ENCODE assay signal across 20 cellular contexts in genomic region chr11:9838229-9838628, GRCh38.
DNase-seq lines count a peak whose midpoint lies in the region; TF ChIP-seq lines count a peak whose summit lies in the region.
"Had no signal": no experiment of that assay in that cellular context is flagged by ENCODE, and none has a peak within 500 bp of the region (broad histone marks: within the 10 kb centered on the region; RNA-seq: fewer than 3 reads in every experiment).

No MANE protein-coding gene starts in this region.

- no peak overlapping the region for H3K27ac Mint-ChIP-seq in Caco-2 (ENCODE audit: unreplicated experiment)
- H3K27ac Mint-ChIP-seq: activated CD8-positive, alpha-beta T cell treated with anti-CD3 and anti-CD28 coated beads, Interleukin-2, amount 10 ng/mL, durations not matched to agents 7 days and 5 days; activated naive CD8-positive, alpha-beta T cell treated with anti-CD3 and anti-CD28 coated beads, Interleukin-2, amount 10 ng/mL, durations not matched to agents 7 days and 5 days; activated T-helper 1 cell treated with anti-CD3 and anti-CD28 coated beads, Interleukin-12 subunit alpha, Interleukin-12 subunit beta, Interleukin-2, Interleukin-4 antibody, amounts not matched to agents 30 ng/mL and 10 ng/mL and 1 ng/mL, durations not matched to agents 14 hours and 24 hours and 36 hours had no signal

- H4K8ac ChIP-seq in mesendoderm (ENCODE audit: low read depth, low read length), result no peak overlapping the region

- H3K79me1 ChIP-seq in mesendoderm (ENCODE audit: low read length), result no peaks in the 10 kb centered on the region

- no peak overlapping the region for H3K18ac ChIP-seq in mesendoderm (ENCODE audit: low read length)

- no peak overlapping the region for H2AK5ac ChIP-seq in mesendoderm (ENCODE audit: low read length)

- TF ChIP-seq CTCF in Caco-2 (IDR thresholded peaks at IDR 0.05; ENCODE audit: insufficient read depth in 1 of 2, low read depth in 1 of 2, low read length in 1 of 2, severe bottlenecking in 1 of 2, unreplicated experiment in 1 of 2) (no peak), choroid plexus epithelial cell (conservative IDR thresholded peaks at IDR 0.05; ENCODE audit: low read depth, low read length) (no peak), thyroid gland (IDR thresholded peaks at IDR 0.05) (no peak)

- no peak overlapping the region for H2BK120ac ChIP-seq in mesendoderm (ENCODE audit: low read depth, low read length)

- no peak overlapping the region for H3K23ac ChIP-seq in mesendoderm (ENCODE audit: low read length)

- H3K4me1 ChIP-seq in Caco-2, result peaks cover 2% of the 10 kb centered on the region; the same call in 1 of the 2 replicates
- H3K4me1 ChIP-seq in mesendoderm (ENCODE audit: control insufficient read depth, low read depth, low read length), result peaks cover 3% of the 10 kb centered on the region
- no peaks in the 10 kb centered on the region for H3K4me1 ChIP-seq in thyroid gland
- H3K4me1 ChIP-seq: left lung, testis had no signal

- TF ChIP-seq POLR2A in thyroid gland (IDR thresholded peaks at IDR 0.05), result no peak

- peaks cover 60% of the 10 kb centered on the region for H3K36me3 Mint-ChIP-seq in Caco-2 (ENCODE audit: insufficient read depth, unreplicated experiment)

- no peak overlapping the region for H4K5ac ChIP-seq in mesendoderm (ENCODE audit: low read length)

- CTCF ChIA-PET in Caco-2 (lab: Charles Lee), result no interaction called here

- H3K4me3 ChIP-seq in Caco-2 (ENCODE audit: low read depth, low read length) (no peak overlapping the region), choroid plexus epithelial cell (ENCODE audit: low read depth, low read length) (no peak overlapping the region), mesendoderm (ENCODE audit: low read length) (no peak overlapping the region), thyroid gland (replicated peaks in 1 of 3) (no peak overlapping the region)
- H3K4me3 ChIP-seq: left lung, ovary, testis had no signal

- no peak overlapping the region for H3K4ac ChIP-seq in mesendoderm (ENCODE audit: low read depth, low read length)

- H3K9me3 Mint-ChIP-seq in Caco-2 (ENCODE audit: unreplicated experiment), result no peaks in the 10 kb centered on the region
- H3K9me3 Mint-ChIP-seq: activated naive CD8-positive, alpha-beta T cell treated with anti-CD3 and anti-CD28 coated beads, Interleukin-2, amount 10 ng/mL, durations not matched to agents 7 days and 5 days had no signal

- no peak overlapping the region for H3K4me2 ChIP-seq in mesendoderm (ENCODE audit: low read length)

- H3K79me2 ChIP-seq in mesendoderm (ENCODE audit: control insufficient read depth, insufficient read depth, low read length), result no peaks in the 10 kb centered on the region

- H3K27me3 ChIP-seq in Caco-2 (replicated peaks; ENCODE audit: control insufficient read depth, insufficient read depth, low read length), result no peaks in the 10 kb centered on the region
- H3K27me3 ChIP-seq in mesendoderm (ENCODE audit: insufficient read depth, low read length, poor library complexity), result no peaks in the 10 kb centered on the region
- no peaks in the 10 kb centered on the region for H3K27me3 ChIP-seq in thyroid gland
- H3K27me3 ChIP-seq: left lung, ovary, testis had no signal

- H2BK5ac ChIP-seq in mesendoderm (ENCODE audit: low read length), result no peak overlapping the region

- intact Hi-C loops in Caco-2 (cut with micrococcal nuclease; ENCODE audit: unreplicated experiment) (no loop called here), thyroid gland (cut with DNase I) (no loop called here)

- no peak overlapping the region for H3K56ac ChIP-seq in mesendoderm (ENCODE audit: low read length)

- no peaks in the 10 kb centered on the region for H3K9me3 ChIP-seq in Caco-2
- no peaks in the 10 kb centered on the region for H3K9me3 ChIP-seq in thyroid gland
- H3K9me3 ChIP-seq: left lung, ovary, testis had no signal

- POLR2A ChIA-PET in Caco-2 (lab: Charles Lee), result no interaction called here

- no peak overlapping the region for H3K4me3 Mint-ChIP-seq in Caco-2 (ENCODE audit: unreplicated experiment)
- H3K4me3 Mint-ChIP-seq: activated CD8-positive, alpha-beta T cell treated with anti-CD3 and anti-CD28 coated beads, Interleukin-2, amount 10 ng/mL, durations not matched to agents 7 days and 5 days; activated naive CD8-positive, alpha-beta T cell treated with anti-CD3 and anti-CD28 coated beads, Interleukin-2, amount 10 ng/mL, durations not matched to agents 7 days and 5 days; activated T-helper 1 cell treated with anti-CD3 and anti-CD28 coated beads, Interleukin-12 subunit alpha, Interleukin-12 subunit beta, Interleukin-2, Interleukin-4 antibody, amounts not matched to agents 30 ng/mL and 10 ng/mL and 1 ng/mL, durations not matched to agents 14 hours and 24 hours and 36 hours had no signal

- no peaks in the 10 kb centered on the region for H3K36me3 ChIP-seq in Caco-2 (ENCODE audit: control insufficient read depth, insufficient read depth, low read length)
- no peaks in the 10 kb centered on the region for H3K36me3 ChIP-seq in mesendoderm (ENCODE audit: control insufficient read depth, insufficient read depth, low read length)
- H3K36me3 ChIP-seq in thyroid gland, result peaks cover 0 to 2% of the 10 kb centered on the region in 2 donors
- H3K36me3 ChIP-seq: ovary, WERI-Rb-1 had no signal

- H3K27ac ChIP-seq in mesendoderm (ENCODE audit: low read depth, low read length), result no peak overlapping the region
- no peak overlapping the region for H3K27ac ChIP-seq in thyroid gland
- H3K27ac ChIP-seq: left lung, ovary, testis, WERI-Rb-1 had no signal

- H3K9ac ChIP-seq in mesendoderm (ENCODE audit: low read length), result no peak overlapping the region

- H3K4me1 Mint-ChIP-seq in Caco-2 (ENCODE audit: low read depth, unreplicated experiment), result peaks cover 16% of the 10 kb centered on the region

- TSS peak; percentile 6 for BruUV-seq in Caco-2 (replicated peaks; lab: Mats Ljungman, UMichigan)

- no CpG with 5 or more reads among the region's 2 CpGs for WGBS in mesendoderm (ENCODE audit: extremely low coverage, insufficient coverage, low lambda C conversion rate)
- 77 to 93% methylated on average over 2 of the region's 2 CpGs for WGBS in thyroid gland, 2 donors

- no peak overlapping the region for H2BK15ac ChIP-seq in mesendoderm (replicated peaks; ENCODE audit: low read depth)

- DNase-seq in Caco-2, result no peak
- peak; percentile 39 for DNase-seq in NCI-H226
- peak; percentile 72 for DNase-seq in choroid plexus epithelial cell (ENCODE audit: low read depth)
- DNase-seq in mesendoderm, result peak; percentile 33
- DNase-seq in NCI-H524 treated with DMSO at 0.1 percent for 48 hours (lab: John Stamatoyannopoulos, UW), result no peak
- DNase-seq in stimulated activated CD4-positive, alpha-beta T cell treated with anti-CD3 and anti-CD28 coated beads, Interleukin-12 subunit alpha, Interleukin-12 subunit beta, amount 100 ng/mL, for 4 hours, result no peak
- DNase-seq in thyroid gland, result no peak
- no peak for DNase-seq in activated CD4-positive, alpha-beta T cell treated with anti-CD3 and anti-CD28 coated beads for 1 hour
- DNase-seq: activated CD8-positive, alpha-beta T cell treated with anti-CD3 and anti-CD28 coated beads, Interleukin-2, amount 10 ng/mL, durations not matched to agents 7 days and 5 days; activated naive CD8-positive, alpha-beta T cell treated with anti-CD3 and anti-CD28 coated beads, Interleukin-2, amount 10 ng/mL, durations not matched to agents 7 days and 5 days; C1 segment of cervical spinal cord; effector CD8-positive, alpha-beta T cell; left lung; NCI-H146; ovary; stimulated activated CD4-positive, alpha-beta T cell treated with anti-CD3 and anti-CD28 coated beads, Interleukin-4, amount 100 ng/mL, for 4 hours; stimulated activated CD8-positive, alpha-beta memory T cell treated with anti-CD3 and anti-CD28 coated beads, Interleukin-4, amount 100 ng/mL, for 48 hours; testis; WERI-Rb-1 had no signal

- no peaks in the 10 kb centered on the region for H3K27me3 Mint-ChIP-seq in Caco-2 (ENCODE audit: insufficient read depth, unreplicated experiment)
- H3K27me3 Mint-ChIP-seq: activated naive CD8-positive, alpha-beta T cell treated with anti-CD3 and anti-CD28 coated beads, Interleukin-2, amount 10 ng/mL, durations not matched to agents 7 days and 5 days had no signal

Comparison
In these comparisons a context has a peak if more than half of its experiments do, and no peak if none do; other contexts are left out.
1. DNase-seq: peak in NCI-H226 (single experiment), choroid plexus epithelial cell (single experiment) and mesendoderm (single experiment); none in Caco-2 (0 of 2), NCI-H524 treated with DMSO at 0.1 percent for 48 hours (single experiment), stimulated activated CD4-positive, alpha-beta T cell treated with anti-CD3 and anti-CD28 coated beads, Interleukin-12 subunit alpha, Interleukin-12 subunit beta, amount 100 ng/mL, for 4 hours (single experiment), thyroid gland (0 of 2) and activated CD4-positive, alpha-beta T cell treated with anti-CD3 and anti-CD28 coated beads for 1 hour (single experiment).